Comparison of ENCODE assay signal across 23 cellular contexts in the genomic region with DNA sequence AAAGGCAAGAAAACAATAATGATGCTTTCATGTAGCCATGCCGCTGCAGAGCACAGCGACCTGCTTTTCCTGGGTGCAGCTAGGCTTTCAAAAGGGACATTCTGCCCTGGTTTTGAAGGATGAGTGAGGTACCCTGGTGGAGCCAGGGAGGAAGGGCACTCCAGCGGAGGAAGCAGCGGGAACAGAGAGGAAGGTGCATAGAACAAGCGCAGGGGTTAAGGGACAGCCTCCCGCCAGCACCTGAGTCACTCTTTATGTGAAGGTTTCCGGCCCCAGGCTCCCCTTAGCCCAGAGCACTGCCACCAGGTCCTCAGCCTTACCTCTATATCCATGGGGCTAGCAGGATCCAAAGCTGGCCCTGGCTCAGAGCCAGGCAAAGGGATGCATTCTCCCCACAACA.
"Had no signal": no experiment of that assay in that cellular context is flagged by ENCODE, and none has a peak within 500 bp of the region (broad histone marks: within the 10 kb centered on the region; RNA-seq: fewer than 3 reads in every experiment).

No MANE protein-coding gene starts in this region.

- H3K4me1 Mint-ChIP-seq: stimulated activated memory B cell treated with anti-CD40 and anti-IgM and Interleukin-4, amounts not matched to agents 10 μg/mL and 1 μg/mL and 100 μg/mL, for 72 hours had no signal

- H3K9me3 ChIP-seq: body of pancreas, sigmoid colon, suprapubic skin, tibial nerve, uterus had no signal

- H3K36me3 ChIP-seq: cardiac muscle cell, sigmoid colon, stomach, suprapubic skin, uterus had no signal

- H2AFZ ChIP-seq: hepatocyte had no signal

- H3K4me1 ChIP-seq: body of pancreas, foreskin keratinocyte, sigmoid colon, stomach, suprapubic skin, tibial nerve, uterus had no signal

- H3K4me3 ChIP-seq: body of pancreas, cardiac muscle cell, hepatocyte, sigmoid colon, smooth muscle cell, stomach, suprapubic skin, tibial nerve, uterus had no signal

- H3K27me3 ChIP-seq: body of pancreas, cardiac muscle cell, foreskin keratinocyte, hepatocyte, sigmoid colon, stomach, suprapubic skin, tibial nerve, uterus had no signal

- H3K27ac Mint-ChIP-seq: activated CD4-positive, alpha-beta memory T cell treated with anti-CD3 and anti-CD28 coated beads for 36 hours; dendritic cell treated with granulocyte-macrophage colony-stimulating factor and Interleukin-4, amounts not matched to agents 40 ng/mL and 50 ng/mL, for 4 days; nephron progenitor cell; stimulated activated memory B cell treated with anti-CD40 and anti-IgM and Interleukin-4, amounts not matched to agents 10 μg/mL and 1 μg/mL and 100 μg/mL, for 72 hours; T-helper 1 cell treated with Interleukin-12 subunit alpha and Interleukin-12 subunit beta and Interleukin-4 antibody, amounts not matched to agents 30 μg/mL and 1 μg/mL, for 36 hours had no signal

- ATAC-seq: body of pancreas, foreskin keratinocyte, left cardiac atrium had no signal

- H3K27ac ChIP-seq: body of pancreas, cardiac muscle cell, foreskin keratinocyte, hepatocyte, sigmoid colon, stomach, suprapubic skin, tibial nerve, uterus had no signal

- H3K27me3 Mint-ChIP-seq: activated CD4-positive, alpha-beta memory T cell treated with anti-CD3 and anti-CD28 coated beads for 36 hours had no signal

- DNase-seq: activated CD4-positive, alpha-beta memory T cell treated with anti-CD3 and anti-CD28 coated beads for 36 hours; activated CD4-positive, alpha-beta T cell treated with anti-CD3 and anti-CD28 coated beads for 48 hours; activated naive CD4-positive, alpha-beta T cell treated with Interleukin-2 at 50 U/mL for 16 hours; activated T-cell treated with anti-CD3 and anti-CD28 coated beads, Interleukin-2, amount 50 U/mL, for 48 hours; anterior cingulate cortex; body of pancreas; effector CD4-positive, alpha-beta T cell; foreskin keratinocyte; islet precursor cell; left cardiac atrium; nephron progenitor cell; sigmoid colon; stimulated activated CD4-positive, alpha-beta T cell treated with anti-CD3 and anti-CD28 coated beads, Interleukin-15, amount 100 ng/mL, for 24 hours; stomach; uterus had no signal

- H3K4me3 Mint-ChIP-seq: activated CD4-positive, alpha-beta memory T cell treated with anti-CD3 and anti-CD28 coated beads for 36 hours; dendritic cell treated with granulocyte-macrophage colony-stimulating factor and Interleukin-4, amounts not matched to agents 40 ng/mL and 50 ng/mL, for 4 days; nephron progenitor cell; stimulated activated memory B cell treated with anti-CD40 and anti-IgM and Interleukin-4, amounts not matched to agents 10 μg/mL and 1 μg/mL and 100 μg/mL, for 72 hours; T-helper 1 cell treated with Interleukin-12 subunit alpha and Interleukin-12 subunit beta and Interleukin-4 antibody, amounts not matched to agents 30 μg/mL and 1 μg/mL, for 36 hours had no signal

- H3K4me2 ChIP-seq: hepatocyte, smooth muscle cell had no signal
